In the genomic region with DNA sequence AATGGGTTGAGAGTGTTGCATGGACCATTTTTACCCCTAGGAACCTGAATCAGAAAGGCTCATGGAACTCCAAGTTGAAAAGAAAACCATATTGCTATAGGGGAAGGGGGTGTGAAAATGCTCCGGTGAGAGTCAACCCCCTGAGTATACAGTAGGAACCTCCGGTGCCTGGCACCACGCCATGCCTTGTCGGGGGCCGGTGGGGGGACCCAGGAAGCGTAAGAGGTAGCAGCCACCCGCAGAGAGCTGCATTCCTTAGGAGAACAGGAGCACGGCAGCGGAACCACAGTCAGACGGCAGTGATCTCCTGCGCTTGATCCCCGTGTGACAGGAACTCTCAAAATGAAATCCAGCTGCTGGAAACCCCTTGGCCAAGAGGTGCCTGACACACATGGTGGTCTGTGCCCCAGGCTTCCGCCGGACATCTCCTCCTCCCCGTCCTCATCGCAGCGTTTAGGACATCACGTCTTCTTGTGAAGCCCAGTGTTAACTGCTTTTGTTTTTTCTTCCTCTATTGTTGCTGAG, we compare ENCODE assay signal across 12 cellular contexts.
A peak's percentile ranks its signal among the peaks of the same experiment; 100 is the strongest.
DNase-seq lines count a peak whose midpoint lies in the region; ATAC-seq and TF ChIP-seq lines count a peak whose summit lies in the region.
"Had no signal": no experiment of that assay in that cellular context is flagged by ENCODE, and none has a peak within 500 bp of the region (broad histone marks: within the 10 kb centered on the region; RNA-seq: fewer than 3 reads in every experiment).

No MANE protein-coding gene starts in this region.

- no peaks in the 10 kb centered on the region for H3K36me3 ChIP-seq in HEK293 (ENCODE audit: control insufficient read depth in 2 of 2, insufficient read depth in 1 of 2, low read length in 2 of 2)
- no peaks in the 10 kb centered on the region for H3K36me3 ChIP-seq in BE2C
- H3K36me3 ChIP-seq: prostate gland had no signal

- intact Hi-C loops in left ventricle myocardium superior (cut with micrococcal nuclease) (loop anchor here (10.0 kb wide), 1 partner anchor 60 kb away; no protein-coding TSS in a partner anchor), MCF 10A (cut with micrococcal nuclease) (no loop called here)

- H3K27ac Mint-ChIP-seq in activated CD8-positive, alpha-beta T cell treated with anti-CD3 and anti-CD28 coated beads, Interleukin-2, amount 10 ng/mL, durations not matched to agents 7 days and 5 days, result peak overlapping the region; percentile 6
- H3K27ac Mint-ChIP-seq in MCF 10A (ENCODE audit: low read depth, unreplicated experiment), result no peak overlapping the region

- H3K4me3 ChIP-seq in HEK293 (ENCODE audit: low read depth, low read length), result no peak overlapping the region
- H3K4me3 ChIP-seq in BE2C (ENCODE audit: low read depth, low read length), result no peak overlapping the region
- H3K4me3 ChIP-seq: lower lobe of right lung, testis had no signal

- H3K4me1 ChIP-seq in HEK293 (ENCODE audit: control insufficient read depth, insufficient read depth, low read length), result no peaks in the 10 kb centered on the region
- H3K4me1 ChIP-seq in BE2C, result no peaks in the 10 kb centered on the region
- H3K4me1 ChIP-seq: prostate gland, testis had no signal

- POLR2A ChIA-PET in HEK293 (lab: Yijun Ruan, JAX), result no interaction called here
- POLR2A ChIA-PET in activated CD8-positive, alpha-beta T cell treated with anti-CD3 and anti-CD28 coated beads, Interleukin-2, amount 10 ng/mL, durations not matched to agents 7 days and 5 days (lab: Charles Lee), result no interaction called here
- POLR2A ChIA-PET in MCF 10A (lab: Yijun Ruan, JAX), result no interaction called here

- H3K4me3 Mint-ChIP-seq in activated CD8-positive, alpha-beta T cell treated with anti-CD3 and anti-CD28 coated beads, Interleukin-2, amount 10 ng/mL, durations not matched to agents 7 days and 5 days, result no peak overlapping the region
- H3K4me3 Mint-ChIP-seq in MCF 10A (ENCODE audit: unreplicated experiment), result no peak overlapping the region

- H3K9me3 ChIP-seq in HEK293 (ENCODE audit: control insufficient read depth, insufficient read depth, low read depth, low read length) (no peaks in the 10 kb centered on the region), BE2C (no peaks in the 10 kb centered on the region)
- H3K9me3 ChIP-seq: lower lobe of right lung, prostate gland, testis had no signal

- no peaks in the 10 kb centered on the region for H3K9me3 Mint-ChIP-seq in activated CD8-positive, alpha-beta T cell treated with anti-CD3 and anti-CD28 coated beads, Interleukin-2, amount 10 ng/mL, durations not matched to agents 7 days and 5 days (ENCODE audit: insufficient read depth)
- no peaks in the 10 kb centered on the region for H3K9me3 Mint-ChIP-seq in MCF 10A (ENCODE audit: unreplicated experiment)

- H3K27ac ChIP-seq in HEK293 (ENCODE audit: extremely low read depth, low read depth, low read length), result no peak overlapping the region
- H3K27ac ChIP-seq: lower lobe of right lung, testis had no signal

- H3K4me1 Mint-ChIP-seq in activated CD8-positive, alpha-beta T cell treated with anti-CD3 and anti-CD28 coated beads, Interleukin-2, amount 10 ng/mL, durations not matched to agents 7 days and 5 days (ENCODE audit: low read depth), result peaks cover 97% of the 10 kb centered on the region
- no peaks in the 10 kb centered on the region for H3K4me1 Mint-ChIP-seq in MCF 10A (ENCODE audit: insufficient read depth, unreplicated experiment)

- no peak for ATAC-seq in activated CD8-positive, alpha-beta T cell treated with anti-CD3 and anti-CD28 coated beads, Interleukin-2, amount 10 ng/mL, durations not matched to agents 7 days and 5 days
- ATAC-seq in left ventricle myocardium superior, result peak; percentile 24
- ATAC-seq in HG02885 (IDR thresholded peaks at IDR 0.05; ENCODE audit: poor library complexity, unreplicated experiment), result no peak

- no peak for TF ChIP-seq CTCF in HEK293 (tag by site-specific recombination; IDR thresholded peaks at IDR 0.05)
- TF ChIP-seq CTCF in MCF 10A (IDR thresholded peaks at IDR 0.05; ENCODE audit: unreplicated experiment), result no peak
- no peak for TF ChIP-seq CTCF in BE2C (IDR thresholded peaks at IDR 0.05; ENCODE audit: low read depth, low read length)

- H3K27me3 ChIP-seq in BE2C, result no peaks in the 10 kb centered on the region
- H3K27me3 ChIP-seq: testis had no signal

- CTCF ChIA-PET in HEK293 (lab: Yijun Ruan, JAX), result no interaction called here
- CTCF ChIA-PET in activated CD8-positive, alpha-beta T cell treated with anti-CD3 and anti-CD28 coated beads, Interleukin-2, amount 10 ng/mL, durations not matched to agents 7 days and 5 days (lab: Charles Lee), result no interaction called here
- CTCF ChIA-PET in MCF 10A (lab: Yijun Ruan, JAX), result interaction anchor here (0.5 kb wide), 1 partner anchor 21 kb away, joined by 3 read pairs; no protein-coding TSS in a partner anchor

- H3K27me3 Mint-ChIP-seq in activated CD8-positive, alpha-beta T cell treated with anti-CD3 and anti-CD28 coated beads, Interleukin-2, amount 10 ng/mL, durations not matched to agents 7 days and 5 days (ENCODE audit: low read depth), result no peaks in the 10 kb centered on the region
- H3K27me3 Mint-ChIP-seq in MCF 10A (ENCODE audit: insufficient read depth, unreplicated experiment), result no peaks in the 10 kb centered on the region

- no peak for DNase-seq in activated CD8-positive, alpha-beta T cell treated with anti-CD3 and anti-CD28 coated beads, Interleukin-2, amount 10 ng/mL, durations not matched to agents 7 days and 5 days
- DNase-seq in left ventricle myocardium superior, result peak; percentile 40
- DNase-seq in renal cortical epithelial cell (ENCODE audit: low read depth), result peak; percentile 16
- DNase-seq in MCF 10A (ENCODE audit: unreplicated experiment), result no peak
- no peak for DNase-seq in BE2C
- DNase-seq: anterior cingulate cortex; effector CD8-positive, alpha-beta T cell; lower lobe of right lung; testis had no signal

- H3K36me3 Mint-ChIP-seq in activated CD8-positive, alpha-beta T cell treated with anti-CD3 and anti-CD28 coated beads, Interleukin-2, amount 10 ng/mL, durations not matched to agents 7 days and 5 days (ENCODE audit: low read depth), result peaks cover 96% of the 10 kb centered on the region
- H3K36me3 Mint-ChIP-seq in MCF 10A (ENCODE audit: insufficient read depth, unreplicated experiment), result no peaks in the 10 kb centered on the region

- no TSS peak for BruUV-seq in MCF 10A (replicated peaks; lab: Mats Ljungman, UMichigan)

TF ChIP-seq in HEK293, 187 proteins besides CTCF, POLR2A, EP300 and RAD21:
- TF ChIP-seq, protein P1, sequence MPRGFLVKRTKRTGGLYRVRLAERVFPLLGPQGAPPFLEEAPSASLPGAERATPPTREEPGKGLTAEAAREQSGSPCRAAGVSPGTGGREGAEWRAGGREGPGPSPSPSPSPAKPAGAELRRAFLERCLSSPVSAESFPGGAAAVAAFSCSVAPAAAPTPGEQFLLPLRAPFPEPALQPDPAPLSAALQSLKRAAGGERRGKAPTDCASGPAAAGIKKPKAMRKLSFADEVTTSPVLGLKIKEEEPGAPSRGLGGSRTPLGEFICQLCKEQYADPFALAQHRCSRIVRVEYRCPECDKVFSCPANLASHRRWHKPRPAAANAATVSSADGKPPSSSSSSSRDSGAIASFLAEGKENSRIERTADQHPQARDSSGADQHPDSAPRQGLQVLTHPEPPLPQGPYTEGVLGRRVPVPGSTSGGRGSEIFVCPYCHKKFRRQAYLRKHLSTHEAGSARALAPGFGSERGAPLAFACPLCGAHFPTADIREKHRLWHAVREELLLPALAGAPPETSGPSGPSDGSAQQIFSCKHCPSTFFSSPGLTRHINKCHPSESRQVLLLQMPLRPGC (tag by site-specific recombination; IDR thresholded peaks at IDR 0.05), result no peak
- TF ChIP-seq ZBTB20 (tag by site-specific recombination; IDR thresholded peaks at IDR 0.05), result peak; percentile 34; the same call in 1 of the 2 replicates

Comparison
In these comparisons a context has a peak if more than half of its experiments do, and no peak if none do; other contexts are left out.
1. DNase-seq: peak in left ventricle myocardium superior (single experiment) and renal cortical epithelial cell (single experiment); none in activated CD8-positive, alpha-beta T cell treated with anti-CD3 and anti-CD28 coated beads, Interleukin-2, amount 10 ng/mL, durations not matched to agents 7 days and 5 days (single experiment), MCF 10A (single experiment) and BE2C (single experiment).